ENCODE assay signal across 13 cellular contexts in genomic region chr6:36050305-36050704, GRCh38.
"Had no signal": no experiment of that assay in that cellular context is flagged by ENCODE, and none has a peak within 500 bp of the region (broad histone marks: within the 10 kb centered on the region; RNA-seq: fewer than 3 reads in every experiment).

No MANE protein-coding gene starts in this region.

- H3K27me3 ChIP-seq: dorsolateral prefrontal cortex, esophagus muscularis mucosa, tibial nerve had no signal

- H3K9me3 ChIP-seq: esophagus muscularis mucosa, left ventricle myocardium inferior, tibial nerve had no signal

- H3K27ac ChIP-seq: dorsolateral prefrontal cortex, left ventricle myocardium inferior, tibial nerve had no signal

- H3K4me3 ChIP-seq: dorsolateral prefrontal cortex, esophagus muscularis mucosa, left ventricle myocardium inferior, tibial nerve had no signal

- FAIRE-seq: kidney had no signal

- DNase-seq: activated CD4-positive, alpha-beta T cell treated with anti-CD3 and anti-CD28 coated beads for 4 hours; activated CD8-positive, alpha-beta memory T cell treated with anti-CD3 and anti-CD28 coated beads for 24 hours; dorsolateral prefrontal cortex; endodermal cell; hippocampal formation; kidney; left ventricle myocardium inferior; natural killer cell; occipital lobe; stimulated activated CD4-positive, alpha-beta T cell treated with anti-CD3 and anti-CD28 coated beads, Interleukin-4, amount 100 ng/mL, for 24 hours had no signal

- ATAC-seq: natural killer cell, SK-N-SH treated with all-trans-retinoic acid at 6 μM for 48 hours had no signal
